16 cellular contexts compared by ENCODE assay signal in the genomic region with DNA sequence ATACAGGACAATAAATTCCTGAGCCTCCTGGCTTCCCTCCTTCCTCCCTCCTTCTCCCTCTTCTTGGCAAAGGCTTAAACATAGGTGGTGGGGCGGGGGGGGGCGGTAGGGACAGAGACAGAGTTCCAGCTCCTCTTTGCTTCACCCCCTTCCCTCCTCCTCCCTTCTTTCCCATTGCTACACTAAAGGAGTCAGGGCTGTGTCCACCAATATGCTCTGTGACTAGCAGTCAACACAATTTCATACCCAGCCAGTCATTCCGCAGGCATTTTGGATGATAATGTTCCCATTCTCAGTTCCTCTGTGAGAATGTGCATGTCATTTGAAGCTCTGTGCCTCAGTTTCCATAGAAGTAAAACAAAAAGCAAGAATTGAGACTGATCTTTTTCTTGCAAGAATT. TPM values are rescaled to one million over a fixed set of nuclear protein-coding genes. Genes with fewer than 3 reads are reported as not detected.
DNase-seq lines count a peak whose midpoint lies in the region; ATAC-seq and TF ChIP-seq lines count a peak whose summit lies in the region.
"Had no signal": no experiment of that assay in that cellular context is flagged by ENCODE, and none has a peak within 500 bp of the region (broad histone marks: within the 10 kb centered on the region; RNA-seq: fewer than 3 reads in every experiment).

No MANE protein-coding gene starts in this region.

- ATAC-seq in upper lobe of right lung = no peak

- H3K9ac ChIP-seq in mammary epithelial cell (ENCODE audit: insufficient read depth, low read length) (no peak overlapping the region), parathyroid adenoma (no peak overlapping the region)

- H3K27ac ChIP-seq in breast epithelium (peak overlapping the region; percentile 75 to 90), mammary epithelial cell (ENCODE audit: insufficient read depth, low read depth, low read length) (no peak overlapping the region), parathyroid adenoma (no peak overlapping the region), upper lobe of right lung (no peak overlapping the region)
- H3K27ac ChIP-seq: neutrophil had no signal

- no peaks in the 10 kb centered on the region for H3K9me3 ChIP-seq in breast epithelium
- H3K9me3 ChIP-seq in mammary epithelial cell (replicated peaks; ENCODE audit: insufficient read depth, low read length) = no peaks in the 10 kb centered on the region
- H3K9me3 ChIP-seq in parathyroid adenoma (ENCODE audit: control insufficient read depth, low read length) = no peaks in the 10 kb centered on the region
- no peaks in the 10 kb centered on the region for H3K9me3 ChIP-seq in upper lobe of right lung
- H3K9me3 ChIP-seq: neutrophil had no signal

- no peaks in the 10 kb centered on the region for H4K20me1 ChIP-seq in mammary epithelial cell (ENCODE audit: insufficient read depth, low read length)

- H2AFZ ChIP-seq in mammary epithelial cell (ENCODE audit: low read depth, low read length) (no peak overlapping the region), parathyroid adenoma (no peak overlapping the region)

- H3K27me3 ChIP-seq in breast epithelium (no peaks in the 10 kb centered on the region), mammary epithelial cell (ENCODE audit: insufficient read depth, low read length) (no peaks in the 10 kb centered on the region), parathyroid adenoma (ENCODE audit: control insufficient read depth, insufficient read depth, low read length) (no peaks in the 10 kb centered on the region), upper lobe of right lung (peaks cover 10% of the 10 kb centered on the region)

- H3K4me2 ChIP-seq in mammary epithelial cell (ENCODE audit: insufficient read depth, low read depth, low read length) (no peak overlapping the region), parathyroid adenoma (ENCODE audit: low read length) (peak overlapping the region; percentile 95)

- DNase-seq in breast epithelium (ENCODE audit: low spot score in 2 of 2) = no peak
- DNase-seq in mammary epithelial cell = no peak
- DNase-seq in fibroblast of villous mesenchyme (ENCODE audit: low read depth) = no peak
- DNase-seq in upper lobe of right lung = no peak
- DNase-seq in stimulated activated CD4-positive, alpha-beta T cell treated with anti-CD3 and anti-CD28 coated beads, Interleukin-4, amount 100 ng/mL, for 24 hours = no peak
- DNase-seq in activated naive CD4-positive, alpha-beta T cell treated with anti-CD3 and anti-CD28 coated beads, Interleukin-2, amount 50 U/mL, for 16 hours = no peak
- no peak for DNase-seq in amygdala (lab: John Stamatoyannopoulos, UW)
- DNase-seq: 8988T; activated CD4-positive, CD25-positive, alpha-beta regulatory T cell treated with anti-CD3 and anti-CD28 coated beads, Interleukin-2, amount 50 U/mL, for 72 hours; CD4-positive, alpha-beta memory T cell; NCI-H1694 treated with DMSO at 0.1 percent for 48 hours; NCI-H524; stimulated activated CD4-positive, alpha-beta T cell treated with anti-CD3 and anti-CD28 coated beads, Interleukin-12 subunit alpha, Interleukin-12 subunit beta, amount 100 ng/mL, for 4 hours had no signal

- TF ChIP-seq CTCF in breast epithelium (IDR thresholded peaks at IDR 0.05) (no peak), mammary epithelial cell (conservative IDR thresholded peaks at IDR 0.05 in 1 of 2, IDR thresholded peaks at IDR 0.05 in 1 of 2; ENCODE audit: extremely low read depth in 1 of 2, insufficient read depth in 1 of 2, low read depth in 1 of 2, low read length in 2 of 2) (no peak), fibroblast of villous mesenchyme (IDR thresholded peaks at IDR 0.05; ENCODE audit: insufficient read depth, low read depth, low read length) (no peak), parathyroid adenoma (IDR thresholded peaks at IDR 0.05) (no peak), upper lobe of right lung (IDR thresholded peaks at IDR 0.05) (no peak)

- dilution Hi-C loops in mammary epithelial cell (cut with HindIII; ENCODE audit: low sequenced_read_pairs) = loop anchor here (5.0 kb wide), 2 partner anchors 32 to 53 kb away; no protein-coding TSS in a partner anchor

- H3K79me2 ChIP-seq in mammary epithelial cell (ENCODE audit: insufficient read depth, low read length) (no peaks in the 10 kb centered on the region), parathyroid adenoma (no peaks in the 10 kb centered on the region)

- H3K4me3 ChIP-seq in breast epithelium (peak overlapping the region; percentile 55 to 67 (median 67)), mammary epithelial cell (replicated peaks in 1 of 3; ENCODE audit: insufficient read depth in 1 of 3, low read depth in 2 of 3, low read length in 3 of 3) (no peak overlapping the region), fibroblast of villous mesenchyme (ENCODE audit: low read depth, low read length) (peak overlapping the region; percentile 79), parathyroid adenoma (ENCODE audit: low read depth, low read length) (peak overlapping the region; percentile 68), upper lobe of right lung (peak overlapping the region; percentile 55)

- TF ChIP-seq POLR2A in breast epithelium (IDR thresholded peaks at IDR 0.05) = no peak

- H3K4me1 ChIP-seq in breast epithelium = no peaks in the 10 kb centered on the region
- H3K4me1 ChIP-seq in mammary epithelial cell (ENCODE audit: insufficient read depth, low read length) = peaks cover 15% of the 10 kb centered on the region
- peaks cover 5% of the 10 kb centered on the region for H3K4me1 ChIP-seq in parathyroid adenoma
- H3K4me1 ChIP-seq in upper lobe of right lung = no peaks in the 10 kb centered on the region

- CTCF ChIA-PET in mammary epithelial cell (lab: Charles Lee; ENCODE audit: low non-redundant PET) = no interaction called here

- in situ Hi-C loops in mammary epithelial cell (cut with MboI; ENCODE audit: low sequenced_read_pairs in 2 of 2) = no loop called here

- intact Hi-C loops in breast epithelium (cut with DNase I; ENCODE audit: low total_unique reads) (no loop called here), mammary epithelial cell (cut with micrococcal nuclease) (loop anchor here (2.0 kb wide), 1 partner anchor 48 kb away; no protein-coding TSS in a partner anchor), upper lobe of right lung (cut with DNase I) (no loop called here)

- BruUV-seq in mammary epithelial cell (replicated peaks; lab: Mats Ljungman, UMichigan) = no TSS peak

- H3K36me3 ChIP-seq in breast epithelium (no peaks in the 10 kb centered on the region), mammary epithelial cell (ENCODE audit: insufficient read depth, low read length) (no peaks in the 10 kb centered on the region), parathyroid adenoma (ENCODE audit: control insufficient read depth, insufficient read depth, low read length) (no peaks in the 10 kb centered on the region), upper lobe of right lung (no peaks in the 10 kb centered on the region)
- H3K36me3 ChIP-seq: neutrophil had no signal

- WGBS in mammary epithelial cell (ENCODE audit: low coverage, missing lambda C conversion rate) = 10% methylated on average over 2 of the region's 3 CpGs

RNA-seq across cellular contexts. Expression of a gene that starts 1.7 kb away (rescaled TPM):
- total RNA-seq in breast epithelium (10 to 100 TPM; 60.0 to 92.2 (median 87.2) TPM), mammary epithelial cell (10 to 100 TPM in 1 of 2 donors, not detected in 1; 29.5 TPM), fibroblast of villous mesenchyme (44.1 and 50.1 TPM in 2 replicates), upper lobe of right lung (38.3 TPM)
- not detected for polyA plus RNA-seq in mammary epithelial cell
- not detected for polyA minus RNA-seq in mammary epithelial cell
- total RNA-seq: CD4-positive, alpha-beta memory T cell; T-helper 1 cell treated with Interleukin-12 subunit alpha and Interleukin-12 subunit beta and Interleukin-4 antibody, amounts not matched to agents 30 ng/mL and 1 ng/mL, for 36 hours had no signal
- polyA plus RNA-seq: CD4-positive, alpha-beta memory T cell had no signal

RNA-seq across cellular contexts. Expression of a gene that starts 10.7 kb away (rescaled TPM):
- total RNA-seq in breast epithelium = 10 to 100 TPM; 24.5 to 30.1 (median 26.2) TPM
- total RNA-seq in mammary epithelial cell = 10 to 100 TPM; 44.5 to 69.9 TPM
- polyA plus RNA-seq in mammary epithelial cell = 64.3 TPM
- polyA minus RNA-seq in mammary epithelial cell = 46.9 TPM
- total RNA-seq in fibroblast of villous mesenchyme = 58.9 and 94.1 TPM in 2 replicates
- 33.9 TPM for total RNA-seq in upper lobe of right lung

RNA-seq across cellular contexts. Expression of a gene that starts 37.8 kb away (rescaled TPM):
- total RNA-seq in breast epithelium (10 to 100 TPM; 43.0 to 66.7 (median 57.4) TPM), mammary epithelial cell (10 to 100 TPM; 68.8 to 94.0 TPM), fibroblast of villous mesenchyme (77.0 and 93.7 TPM in 2 replicates), upper lobe of right lung (61.7 TPM)
- 71.5 TPM for polyA plus RNA-seq in mammary epithelial cell
- polyA minus RNA-seq in mammary epithelial cell = 153 TPM

RNA-seq across cellular contexts. Expression of a gene that starts 55.9 kb away (rescaled TPM):
- total RNA-seq in breast epithelium (10 to 100 TPM; 15.7 to 21.9 (median 20.3) TPM), mammary epithelial cell (10 to 100 TPM; 11.7 to 18.3 TPM), fibroblast of villous mesenchyme (19.0 and 25.0 TPM in 2 replicates), upper lobe of right lung (8.6 TPM)
- 14.3 TPM for polyA plus RNA-seq in mammary epithelial cell
- 5.9 TPM for polyA minus RNA-seq in mammary epithelial cell

Comparison
In these comparisons a context has a peak if more than half of its experiments do, and no peak if none do; other contexts are left out.
1. H3K27ac ChIP-seq: peak in breast epithelium (2 of 2); none in mammary epithelial cell (single experiment), parathyroid adenoma (single experiment) and upper lobe of right lung (single experiment).
2. H3K4me3 ChIP-seq: peak in breast epithelium (3 of 3), fibroblast of villous mesenchyme (single experiment), parathyroid adenoma (single experiment) and upper lobe of right lung (single experiment); none in mammary epithelial cell (0 of 3).